In the genomic region with DNA sequence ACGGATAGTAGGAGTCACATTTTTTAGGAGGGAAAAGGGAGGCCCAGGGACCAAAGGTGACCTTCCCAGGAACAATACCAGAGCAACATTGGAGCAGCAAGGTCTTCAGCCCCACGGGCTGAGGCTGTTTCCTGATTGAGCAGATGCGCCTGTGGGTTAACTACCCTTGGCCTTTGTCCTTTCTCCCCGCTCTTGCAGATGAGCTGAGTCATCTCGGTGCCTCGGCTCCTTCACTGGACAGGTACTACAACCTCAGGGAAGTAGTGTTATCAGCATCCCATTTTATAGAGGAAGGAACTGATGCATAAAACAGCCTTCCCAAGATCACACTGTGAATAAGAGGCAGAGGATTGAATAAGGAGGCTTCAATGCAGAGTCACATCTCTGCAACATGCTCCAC, we compare ENCODE assay signal across 2 cellular contexts.
TF ChIP-seq lines count a peak whose summit lies in the region.

No MANE protein-coding gene starts in this region.

TF ChIP-seq in GM23338, 12 proteins besides CTCF, POLR2A, EP300 and RAD21 (continues in another document):
- TF ChIP-seq ETS1 (IDR thresholded peaks at IDR 0.05) (no peak), ZNF114 (CRISPR knock-in tag; IDR thresholded peaks at IDR 0.05) (no peak), STAT1 (IDR thresholded peaks at IDR 0.05; ENCODE audit: unreplicated experiment) (no peak), POLR2AphosphoS5 (IDR thresholded peaks at IDR 0.05; ENCODE audit: low read depth) (no peak), EZH2phosphoT487 (IDR thresholded peaks at IDR 0.05; ENCODE audit: unreplicated experiment) (no peak), NANOG (IDR thresholded peaks at IDR 0.05; ENCODE audit: borderline replicate concordance) (no peak), ZNF331 (CRISPR knock-in tag; IDR thresholded peaks at IDR 0.05; ENCODE audit: low read depth) (no peak), CREB1 (CRISPR knock-in tag; IDR thresholded peaks at IDR 0.05; ENCODE audit: low read depth) (no peak)
- TF ChIP-seq, protein P1, sequence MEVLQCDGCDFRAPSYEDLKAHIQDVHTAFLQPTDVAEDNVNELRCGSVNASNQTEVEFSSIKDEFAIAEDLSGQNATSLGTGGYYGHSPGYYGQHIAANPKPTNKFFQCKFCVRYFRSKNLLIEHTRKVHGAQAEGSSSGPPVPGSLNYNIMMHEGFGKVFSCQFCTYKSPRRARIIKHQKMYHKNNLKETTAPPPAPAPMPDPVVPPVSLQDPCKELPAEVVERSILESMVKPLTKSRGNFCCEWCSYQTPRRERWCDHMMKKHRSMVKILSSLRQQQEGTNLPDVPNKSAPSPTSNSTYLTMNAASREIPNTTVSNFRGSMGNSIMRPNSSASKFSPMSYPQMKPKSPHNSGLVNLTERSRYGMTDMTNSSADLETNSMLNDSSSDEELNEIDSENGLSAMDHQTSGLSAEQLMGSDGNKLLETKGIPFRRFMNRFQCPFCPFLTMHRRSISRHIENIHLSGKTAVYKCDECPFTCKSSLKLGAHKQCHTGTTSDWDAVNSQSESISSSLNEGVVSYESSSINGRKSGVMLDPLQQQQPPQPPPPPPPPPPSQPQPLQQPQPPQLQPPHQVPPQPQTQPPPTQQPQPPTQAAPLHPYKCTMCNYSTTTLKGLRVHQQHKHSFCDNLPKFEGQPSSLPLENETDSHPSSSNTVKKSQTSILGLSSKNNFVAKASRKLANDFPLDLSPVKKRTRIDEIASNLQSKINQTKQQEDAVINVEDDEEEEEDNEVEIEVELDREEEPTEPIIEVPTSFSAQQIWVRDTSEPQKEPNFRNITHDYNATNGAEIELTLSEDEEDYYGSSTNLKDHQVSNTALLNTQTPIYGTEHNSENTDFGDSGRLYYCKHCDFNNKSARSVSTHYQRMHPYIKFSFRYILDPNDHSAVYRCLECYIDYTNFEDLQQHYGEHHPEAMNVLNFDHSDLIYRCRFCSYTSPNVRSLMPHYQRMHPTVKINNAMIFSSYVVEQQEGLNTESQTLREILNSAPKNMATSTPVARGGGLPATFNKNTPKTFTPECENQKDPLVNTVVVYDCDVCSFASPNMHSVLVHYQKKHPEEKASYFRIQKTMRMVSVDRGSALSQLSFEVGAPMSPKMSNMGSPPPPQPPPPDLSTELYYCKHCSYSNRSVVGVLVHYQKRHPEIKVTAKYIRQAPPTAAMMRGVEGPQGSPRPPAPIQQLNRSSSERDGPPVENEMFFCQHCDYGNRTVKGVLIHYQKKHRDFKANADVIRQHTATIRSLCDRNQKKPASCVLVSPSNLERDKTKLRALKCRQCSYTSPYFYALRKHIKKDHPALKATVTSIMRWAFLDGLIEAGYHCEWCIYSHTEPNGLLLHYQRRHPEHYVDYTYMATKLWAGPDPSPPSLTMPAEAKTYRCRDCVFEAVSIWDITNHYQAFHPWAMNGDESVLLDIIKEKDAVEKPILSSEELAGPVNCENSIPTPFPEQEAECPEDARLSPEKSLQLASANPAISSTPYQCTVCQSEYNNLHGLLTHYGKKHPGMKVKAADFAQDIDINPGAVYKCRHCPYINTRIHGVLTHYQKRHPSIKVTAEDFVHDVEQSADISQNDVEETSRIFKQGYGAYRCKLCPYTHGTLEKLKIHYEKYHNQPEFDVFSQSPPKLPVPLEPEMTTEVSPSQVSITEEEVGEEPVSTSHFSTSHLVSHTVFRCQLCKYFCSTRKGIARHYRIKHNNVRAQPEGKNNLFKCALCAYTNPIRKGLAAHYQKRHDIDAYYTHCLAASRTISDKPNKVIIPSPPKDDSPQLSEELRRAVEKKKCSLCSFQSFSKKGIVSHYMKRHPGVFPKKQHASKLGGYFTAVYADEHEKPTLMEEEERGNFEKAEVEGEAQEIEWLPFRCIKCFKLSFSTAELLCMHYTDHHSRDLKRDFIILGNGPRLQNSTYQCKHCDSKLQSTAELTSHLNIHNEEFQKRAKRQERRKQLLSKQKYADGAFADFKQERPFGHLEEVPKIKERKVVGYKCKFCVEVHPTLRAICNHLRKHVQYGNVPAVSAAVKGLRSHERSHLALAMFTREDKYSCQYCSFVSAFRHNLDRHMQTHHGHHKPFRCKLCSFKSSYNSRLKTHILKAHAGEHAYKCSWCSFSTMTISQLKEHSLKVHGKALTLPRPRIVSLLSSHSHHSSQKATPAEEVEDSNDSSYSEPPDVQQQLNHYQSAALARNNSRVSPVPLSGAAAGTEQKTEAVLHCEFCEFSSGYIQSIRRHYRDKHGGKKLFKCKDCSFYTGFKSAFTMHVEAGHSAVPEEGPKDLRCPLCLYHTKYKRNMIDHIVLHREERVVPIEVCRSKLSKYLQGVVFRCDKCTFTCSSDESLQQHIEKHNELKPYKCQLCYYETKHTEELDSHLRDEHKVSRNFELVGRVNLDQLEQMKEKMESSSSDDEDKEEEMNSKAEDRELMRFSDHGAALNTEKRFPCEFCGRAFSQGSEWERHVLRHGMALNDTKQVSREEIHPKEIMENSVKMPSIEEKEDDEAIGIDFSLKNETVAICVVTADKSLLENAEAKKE (CRISPR knock-in tag; IDR thresholded peaks at IDR 0.05), result no peak
- TF ChIP-seq, protein P2, sequence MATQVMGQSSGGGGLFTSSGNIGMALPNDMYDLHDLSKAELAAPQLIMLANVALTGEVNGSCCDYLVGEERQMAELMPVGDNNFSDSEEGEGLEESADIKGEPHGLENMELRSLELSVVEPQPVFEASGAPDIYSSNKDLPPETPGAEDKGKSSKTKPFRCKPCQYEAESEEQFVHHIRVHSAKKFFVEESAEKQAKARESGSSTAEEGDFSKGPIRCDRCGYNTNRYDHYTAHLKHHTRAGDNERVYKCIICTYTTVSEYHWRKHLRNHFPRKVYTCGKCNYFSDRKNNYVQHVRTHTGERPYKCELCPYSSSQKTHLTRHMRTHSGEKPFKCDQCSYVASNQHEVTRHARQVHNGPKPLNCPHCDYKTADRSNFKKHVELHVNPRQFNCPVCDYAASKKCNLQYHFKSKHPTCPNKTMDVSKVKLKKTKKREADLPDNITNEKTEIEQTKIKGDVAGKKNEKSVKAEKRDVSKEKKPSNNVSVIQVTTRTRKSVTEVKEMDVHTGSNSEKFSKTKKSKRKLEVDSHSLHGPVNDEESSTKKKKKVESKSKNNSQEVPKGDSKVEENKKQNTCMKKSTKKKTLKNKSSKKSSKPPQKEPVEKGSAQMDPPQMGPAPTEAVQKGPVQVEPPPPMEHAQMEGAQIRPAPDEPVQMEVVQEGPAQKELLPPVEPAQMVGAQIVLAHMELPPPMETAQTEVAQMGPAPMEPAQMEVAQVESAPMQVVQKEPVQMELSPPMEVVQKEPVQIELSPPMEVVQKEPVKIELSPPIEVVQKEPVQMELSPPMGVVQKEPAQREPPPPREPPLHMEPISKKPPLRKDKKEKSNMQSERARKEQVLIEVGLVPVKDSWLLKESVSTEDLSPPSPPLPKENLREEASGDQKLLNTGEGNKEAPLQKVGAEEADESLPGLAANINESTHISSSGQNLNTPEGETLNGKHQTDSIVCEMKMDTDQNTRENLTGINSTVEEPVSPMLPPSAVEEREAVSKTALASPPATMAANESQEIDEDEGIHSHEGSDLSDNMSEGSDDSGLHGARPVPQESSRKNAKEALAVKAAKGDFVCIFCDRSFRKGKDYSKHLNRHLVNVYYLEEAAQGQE (IDR thresholded peaks at IDR 0.05; ENCODE audit: unreplicated experiment), result no peak

TF ChIP-seq in H1, 55 proteins besides CTCF, POLR2A, EP300 and RAD21:
- no peak for TF ChIP-seq CHD2 (IDR thresholded peaks at IDR 0.05; ENCODE audit: low read length)
- no peak for TF ChIP-seq ZNF274 (IDR thresholded peaks at IDR 0.05; ENCODE audit: borderline replicate concordance, extremely low read depth, low read length)
- TF ChIP-seq ASH2L (IDR thresholded peaks at IDR 0.05; ENCODE audit: low read length), result no peak
- no peak for TF ChIP-seq TEAD4 (IDR thresholded peaks at IDR 0.05; ENCODE audit: low read depth, low read length)
- TF ChIP-seq JUND (IDR thresholded peaks at IDR 0.05; ENCODE audit: low read length), result no peak
- no peak for TF ChIP-seq SRF (IDR thresholded peaks at IDR 0.05; ENCODE audit: low read depth, low read length)
- TF ChIP-seq CEBPB (IDR thresholded peaks at IDR 0.05; ENCODE audit: low read depth, low read length), result no peak
- TF ChIP-seq KDM5A (IDR thresholded peaks at IDR 0.05; ENCODE audit: low read length), result no peak
- no peak for TF ChIP-seq NRF1 (IDR thresholded peaks at IDR 0.05; ENCODE audit: low read depth, low read length)
- no peak for TF ChIP-seq CHD1 (IDR thresholded peaks at IDR 0.05; ENCODE audit: low read depth, low read length)
- TF ChIP-seq GTF2F1 (IDR thresholded peaks at IDR 0.05; ENCODE audit: borderline replicate concordance, low read depth, low read length), result no peak
- TF ChIP-seq SUZ12 (IDR thresholded peaks at IDR 0.05; ENCODE audit: low read length), result no peak
- TF ChIP-seq SAP30 (IDR thresholded peaks at IDR 0.05; ENCODE audit: insufficient read depth, insufficient replicate concordance, low read length), result no peak
TF ChIP-seq in H1: peak in this region for 0.
